Comparison of ENCODE assay signal across 17 cellular contexts in the genomic region with DNA sequence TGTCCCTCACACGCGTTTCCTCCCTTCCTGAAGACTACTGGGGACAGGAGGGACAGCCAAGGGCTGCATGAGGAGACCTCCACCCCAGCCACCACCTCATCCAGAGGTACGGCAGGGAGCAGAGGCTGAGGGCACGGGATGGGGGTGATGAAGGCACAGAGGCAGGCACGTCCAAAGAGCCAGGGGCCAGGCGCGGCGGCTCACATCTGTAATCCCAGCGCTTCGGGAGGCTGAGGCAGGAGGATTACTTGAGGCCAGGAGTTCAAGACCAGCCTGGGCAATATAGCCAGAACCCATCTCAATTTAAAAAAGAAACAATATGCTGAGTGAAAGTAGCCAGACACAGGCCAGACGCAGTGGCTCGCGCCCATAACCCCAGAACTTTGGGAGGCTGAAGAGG. TPM values are rescaled to one million over a fixed set of nuclear protein-coding genes. Genes with fewer than 3 reads are reported as not detected.
DNase-seq lines count a peak whose midpoint lies in the region; ATAC-seq and TF ChIP-seq lines count a peak whose summit lies in the region.
"Had no signal": no experiment of that assay in that cellular context is flagged by ENCODE, and none has a peak within 500 bp of the region (broad histone marks: within the 10 kb centered on the region; RNA-seq: fewer than 3 reads in every experiment).

No MANE protein-coding gene starts in this region.

- H3K4me3 Mint-ChIP-seq in neural progenitor cell: no peak overlapping the region
- H3K4me3 Mint-ChIP-seq: central memory CD8-positive, alpha-beta T cell; memory B cell had no signal

- no peak overlapping the region for H3K27ac Mint-ChIP-seq in neural progenitor cell
- H3K27ac Mint-ChIP-seq: memory B cell had no signal

- H3K27me3 ChIP-seq in breast epithelium (no peaks in the 10 kb centered on the region), right lobe of liver (no peaks in the 10 kb centered on the region), thyroid gland (no peaks in the 10 kb centered on the region), neural progenitor cell (no peaks in the 10 kb centered on the region), WERI-Rb-1 (ENCODE audit: insufficient read depth, low read depth, severe bottlenecking) (no peaks in the 10 kb centered on the region)
- H3K27me3 ChIP-seq: gastrocnemius medialis, sigmoid colon had no signal

- no peak overlapping the region for H3K4me2 ChIP-seq in neural progenitor cell

- DNase-seq in LNCaP clone FGC (ENCODE audit: low read depth) (no peak), breast epithelium (ENCODE audit: low spot score in 2 of 2) (no peak), right lobe of liver (no peak), thyroid gland (no peak), SW 1271 (lab: John Stamatoyannopoulos, UW) (no peak), neural progenitor cell (ENCODE audit: low spot score) (no peak), WERI-Rb-1 (no peak)
- DNase-seq: activated CD4-positive, alpha-beta T cell treated with anti-CD3 and anti-CD28 coated beads, Interleukin-2, amount 50 U/mL, for 4 hours; AML-193; gastrocnemius medialis; GDM1; Karpas-422; NCI-H2227 treated with DMSO at 0.1 percent for 48 hours; sigmoid colon had no signal

- peaks cover 35% of the 10 kb centered on the region for H3K4me1 Mint-ChIP-seq in neural progenitor cell

- H3K79me2 ChIP-seq in neural progenitor cell (ENCODE audit: low read depth): no peaks in the 10 kb centered on the region

- WGBS in right lobe of liver (ENCODE audit: insufficient coverage, low coverage, low lambda C conversion rate, missing lambda C conversion rate): 84% methylated on average over 3 of the region's 13 CpGs
- WGBS in thyroid gland, 2 donors: 79 to 88% methylated on average over 12 of the region's 13 CpGs

- no peaks in the 10 kb centered on the region for H3K36me3 Mint-ChIP-seq in neural progenitor cell
- H3K36me3 Mint-ChIP-seq: memory B cell had no signal

- H4K20me1 ChIP-seq in neural progenitor cell (ENCODE audit: low read depth): peaks cover 7% of the 10 kb centered on the region

- H3K36me3 ChIP-seq in breast epithelium (no peaks in the 10 kb centered on the region), right lobe of liver (no peaks in the 10 kb centered on the region), thyroid gland (no peaks in the 10 kb centered on the region), neural progenitor cell (no peaks in the 10 kb centered on the region), WERI-Rb-1 (no peaks in the 10 kb centered on the region)
- H3K36me3 ChIP-seq: gastrocnemius medialis had no signal

- no peak overlapping the region for H2AFZ ChIP-seq in neural progenitor cell (replicated peaks)

- TF ChIP-seq CTCF in LNCaP clone FGC (IDR thresholded peaks at IDR 0.05; ENCODE audit: control insufficient read depth, extremely low read depth, insufficient read depth): no peak
- TF ChIP-seq CTCF in breast epithelium (IDR thresholded peaks at IDR 0.05): no peak
- TF ChIP-seq CTCF in right lobe of liver (IDR thresholded peaks at IDR 0.05): no peak
- no peak for TF ChIP-seq CTCF in thyroid gland (IDR thresholded peaks at IDR 0.05)
- no peak for TF ChIP-seq CTCF in neural progenitor cell (IDR thresholded peaks at IDR 0.05)
- TF ChIP-seq CTCF in WERI-Rb-1 (IDR thresholded peaks at IDR 0.05; ENCODE audit: low read depth, low read length): no peak

- H3K4me3 ChIP-seq in LNCaP clone FGC (ENCODE audit: low read depth, low read length) (peak overlapping the region; percentile 48), breast epithelium (peak overlapping the region in 2 of 3 donors; percentile 47 to 65), right lobe of liver (no peak overlapping the region), thyroid gland (replicated peaks in 1 of 3) (no peak overlapping the region), neural progenitor cell (no peak overlapping the region), WERI-Rb-1 (ENCODE audit: low read depth, low read length) (no peak overlapping the region)
- H3K4me3 ChIP-seq: gastrocnemius medialis, sigmoid colon had no signal

- TF ChIP-seq POLR2A in breast epithelium (IDR thresholded peaks at IDR 0.05) (no peak), right lobe of liver (IDR thresholded peaks at IDR 0.05) (no peak), thyroid gland (IDR thresholded peaks at IDR 0.05) (no peak)

- intact Hi-C loops in breast epithelium (cut with DNase I; ENCODE audit: low total_unique reads): no loop called here
- intact Hi-C loops in right lobe of liver (cut with DNase I): no loop called here
- intact Hi-C loops in thyroid gland (cut with DNase I): no loop called here

- no peaks in the 10 kb centered on the region for H3K9me3 ChIP-seq in breast epithelium
- H3K9me3 ChIP-seq in right lobe of liver: no peaks in the 10 kb centered on the region
- no peaks in the 10 kb centered on the region for H3K9me3 ChIP-seq in thyroid gland
- no peaks in the 10 kb centered on the region for H3K9me3 ChIP-seq in neural progenitor cell (ENCODE audit: low read depth)
- no peaks in the 10 kb centered on the region for H3K9me3 ChIP-seq in WERI-Rb-1 (ENCODE audit: severe bottlenecking)
- H3K9me3 ChIP-seq: gastrocnemius medialis, sigmoid colon had no signal

- H3K27me3 Mint-ChIP-seq in neural progenitor cell (ENCODE audit: insufficient read depth, low read depth): peaks cover 3% of the 10 kb centered on the region
- H3K27me3 Mint-ChIP-seq: central memory CD8-positive, alpha-beta T cell had no signal

- ATAC-seq in right lobe of liver (no peak), HG03520 (IDR thresholded peaks at IDR 0.05; ENCODE audit: unreplicated experiment) (no peak)
- ATAC-seq: gastrocnemius medialis had no signal

- H3K9ac ChIP-seq in neural progenitor cell: no peak overlapping the region

- H3F3A ChIP-seq in neural progenitor cell (ENCODE audit: low read depth): peaks cover 9% of the 10 kb centered on the region

- H3K4me1 ChIP-seq in breast epithelium: peaks cover 9 to 10% of the 10 kb centered on the region in 2 donors
- peaks cover 0 to 32% (median 5%) of the 10 kb centered on the region in 4 donors for H3K4me1 ChIP-seq in right lobe of liver
- H3K4me1 ChIP-seq in thyroid gland: peaks cover 24 to 54% of the 10 kb centered on the region in 2 donors
- peaks cover 17% of the 10 kb centered on the region for H3K4me1 ChIP-seq in neural progenitor cell

- H3K27ac ChIP-seq in breast epithelium: peak overlapping the region; percentile 74 to 84
- H3K27ac ChIP-seq in right lobe of liver: peak overlapping the region in 2 of 3 donors; percentile 47 to 60
- peak overlapping the region in 2 of 3 donors; percentile 71 to 80 for H3K27ac ChIP-seq in thyroid gland
- no peak overlapping the region for H3K27ac ChIP-seq in neural progenitor cell
- no peak overlapping the region for H3K27ac ChIP-seq in WERI-Rb-1

- no peaks in the 10 kb centered on the region for H3K9me3 Mint-ChIP-seq in neural progenitor cell
- H3K9me3 Mint-ChIP-seq: central memory CD8-positive, alpha-beta T cell; memory B cell had no signal

RNA-seq across cellular contexts. Expression of a gene that starts 3.3 kb away (rescaled TPM):
- total RNA-seq in breast epithelium (10 to 100 TPM in 2 of 3 donors, 1 to 10 TPM in 1; 4.0 to 20.0 (median 15.8) TPM), right lobe of liver (10 to 100 TPM in 5 of 6 experiments, 1 to 10 TPM in 1; 8.2 to 23.8 (median 13.6) TPM), thyroid gland (10 to 100 TPM; 10.0 to 16.6 (median 14.3) TPM), neural progenitor cell (ENCODE audit: low replicate concordance) (6.0 and 22.7 TPM in 2 replicates)

RNA-seq across cellular contexts. Expression of a gene that starts 48.2 kb away (rescaled TPM):
- total RNA-seq in breast epithelium (10 to 100 TPM; 27.5 to 32.1 (median 27.7) TPM), right lobe of liver (10 to 100 TPM; 30.1 to 49.6 (median 41.2) TPM), thyroid gland (10 to 100 TPM; 34.5 to 72.3 (median 65.5) TPM), neural progenitor cell (ENCODE audit: low replicate concordance) (16.5 and 76.7 TPM in 2 replicates)

Comparison
In these comparisons a context has a peak if more than half of its experiments do, and no peak if none do; other contexts are left out.
1. H3K4me3 ChIP-seq: peak in LNCaP clone FGC (single experiment) and breast epithelium (2 of 3); none in right lobe of liver (0 of 3), thyroid gland (0 of 3), neural progenitor cell (single experiment) and WERI-Rb-1 (single experiment).
2. H3K27ac ChIP-seq: peak in breast epithelium (2 of 2), right lobe of liver (2 of 3) and thyroid gland (2 of 3); none in neural progenitor cell (single experiment) and WERI-Rb-1 (single experiment).